12 cellular contexts compared by ENCODE assay signal in genomic region chr6:85368631-85369030, GRCh38.
"Had no signal": no experiment of that assay in that cellular context is flagged by ENCODE, and none has a peak within 500 bp of the region (broad histone marks: within the 10 kb centered on the region; RNA-seq: fewer than 3 reads in every experiment).

No MANE protein-coding gene starts in this region.

- H3K4me1 ChIP-seq: adrenal gland, lower lobe of right lung had no signal

- H3K27ac Mint-ChIP-seq: activated naive CD4-positive, alpha-beta T cell treated with anti-CD3 and anti-CD28 coated beads, Interleukin-2, amount 10 ng/mL, durations not matched to agents 7 days and 5 days; T-helper 2 cell treated with Interferon-gamma antibody and Interleukin-4, amounts not matched to agents 5 μg/mL and 100 μg/mL, for 36 hours had no signal

- H3K9me3 ChIP-seq: adrenal gland, lower lobe of right lung had no signal

- H3K36me3 Mint-ChIP-seq: activated naive CD4-positive, alpha-beta T cell treated with anti-CD3 and anti-CD28 coated beads, Interleukin-2, amount 10 ng/mL, durations not matched to agents 7 days and 5 days had no signal

- H3K4me1 Mint-ChIP-seq: neural crest cell had no signal

- H3K27me3 Mint-ChIP-seq: activated naive CD4-positive, alpha-beta T cell treated with anti-CD3 and anti-CD28 coated beads, Interleukin-2, amount 10 ng/mL, durations not matched to agents 7 days and 5 days had no signal

- H3K4me3 Mint-ChIP-seq: activated naive CD4-positive, alpha-beta T cell treated with anti-CD3 and anti-CD28 coated beads, Interleukin-2, amount 10 ng/mL, durations not matched to agents 7 days and 5 days; neural crest cell; T-helper 2 cell treated with Interferon-gamma antibody and Interleukin-4, amounts not matched to agents 5 μg/mL and 100 μg/mL, for 36 hours had no signal

- H3K36me3 ChIP-seq: adrenal gland, lower lobe of right lung had no signal

- ATAC-seq: left colon, lower lobe of right lung, sciatic nerve had no signal

- DNase-seq: activated CD4-positive, alpha-beta T cell treated with anti-CD3 and anti-CD28 coated beads, Interleukin-2, amount 50 U/mL, for 1 hour; activated CD4-positive, CD25-positive, alpha-beta regulatory T cell; activated naive CD4-positive, alpha-beta T cell treated with anti-CD3 and anti-CD28 coated beads, Interleukin-2, amount 10 ng/mL, durations not matched to agents 7 days and 5 days; adrenal gland; dorsolateral prefrontal cortex; erythroblast; left colon; lower lobe of right lung; midbrain had no signal

- H3K27me3 ChIP-seq: adrenal gland had no signal

- H3K4me3 ChIP-seq: adrenal gland, dorsolateral prefrontal cortex, lower lobe of right lung had no signal

- H3K27ac ChIP-seq: adrenal gland, dorsolateral prefrontal cortex, lower lobe of right lung had no signal

- H3K9me3 Mint-ChIP-seq: activated naive CD4-positive, alpha-beta T cell treated with anti-CD3 and anti-CD28 coated beads, Interleukin-2, amount 10 ng/mL, durations not matched to agents 7 days and 5 days had no signal
